Comparison of ENCODE assay signal across 8 cellular contexts in the genomic region with DNA sequence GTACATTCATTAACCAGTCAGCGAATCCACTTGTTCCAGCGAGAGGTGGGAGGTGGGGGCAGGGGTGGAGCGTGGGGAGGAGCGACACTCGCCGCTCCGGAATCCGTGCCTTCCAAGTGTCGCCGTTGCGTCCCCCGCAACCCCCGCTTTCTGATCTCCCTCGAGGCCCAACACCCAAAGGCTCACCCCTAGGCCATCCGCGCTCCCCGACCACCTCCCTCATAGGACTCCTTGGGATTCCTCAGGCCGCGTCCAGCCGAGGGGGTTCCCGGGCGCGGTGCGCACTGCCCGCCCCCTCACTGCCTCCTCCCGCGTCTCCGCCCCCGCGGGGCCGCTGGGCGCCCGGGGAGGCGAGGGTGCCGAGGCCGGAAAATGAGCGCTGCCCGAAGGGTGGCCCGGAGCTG.
A peak's percentile ranks its signal among the peaks of the same experiment; 100 is the strongest.
DNase-seq lines count a peak whose midpoint lies in the region; ATAC-seq and TF ChIP-seq lines count a peak whose summit lies in the region.

No MANE protein-coding gene starts in this region.

- no peak overlapping the region for H3K27ac ChIP-seq in A673 (ENCODE audit: low read depth, low read length, poor library complexity, severe bottlenecking)
- no peak overlapping the region for H3K27ac ChIP-seq in ectodermal cell (ENCODE audit: insufficient read depth, low read depth, low read length, poor library complexity, severe bottlenecking)
- no peak overlapping the region for H3K27ac ChIP-seq in muscle layer of duodenum (ENCODE audit: low read length)
- H3K27ac ChIP-seq in GM23248, result no peak overlapping the region

- TF ChIP-seq CTCF in A673 (conservative IDR thresholded peaks at IDR 0.05; ENCODE audit: low read depth, low read length), result no peak

- no peaks in the 10 kb centered on the region for H3K36me3 ChIP-seq in A673 (ENCODE audit: insufficient read depth, low read length, poor library complexity, severe bottlenecking)
- no peaks in the 10 kb centered on the region for H3K36me3 ChIP-seq in ectodermal cell (ENCODE audit: control insufficient read depth, insufficient read depth, low read length)
- no peaks in the 10 kb centered on the region for H3K36me3 ChIP-seq in muscle layer of duodenum (ENCODE audit: control insufficient read depth in 1 of 2, insufficient read depth in 2 of 2, low read length in 2 of 2)
- H3K36me3 ChIP-seq in GM23248 (ENCODE audit: low read depth), result no peaks in the 10 kb centered on the region

- in situ Hi-C loops in GM23248 (cut with MboI), result no loop called here

- TF ChIP-seq EP300 in Ishikawa (IDR thresholded peaks at IDR 0.05; ENCODE audit: borderline replicate concordance), result peak; percentile 46; the same call in 1 of the 2 replicates

- H3F3A ChIP-seq in GM23248 (ENCODE audit: insufficient read depth), result no peaks in the 10 kb centered on the region

- CTCF ChIA-PET in A673 (lab: Charles Lee), result no interaction called here

- H3K4me3 ChIP-seq in A673 (ENCODE audit: low read depth, low read length, poor library complexity, severe bottlenecking), result peak overlapping the region; percentile 46
- H3K4me3 ChIP-seq in ectodermal cell (ENCODE audit: insufficient read depth, low read depth, low read length), result peak overlapping the region; percentile 44
- peak overlapping the region; percentile 39 to 73 for H3K4me3 ChIP-seq in muscle layer of duodenum (ENCODE audit: low read depth in 1 of 2, low read length in 2 of 2)
- no peak overlapping the region for H3K4me3 ChIP-seq in GM23248

- 1 to 2% methylated on average over 39 of the region's 39 CpGs for WGBS in ectodermal cell, 2 experiments
- 0 to 6% methylated on average over 12 to 39 of the region's 39 CpGs for WGBS in GM23248 (ENCODE audit: low coverage in 1 of 2, low lambda C conversion rate in 2 of 2, missing lambda C conversion rate in 2 of 2), 2 experiments

- no TSS peak for BruUV-seq in A673 (replicated peaks; lab: Mats Ljungman, UMichigan)

- no peak overlapping the region for H2AFZ ChIP-seq in GM23248

- ATAC-seq in HG02763 (IDR thresholded peaks at IDR 0.05; ENCODE audit: unreplicated experiment) (no peak), HG03108 (IDR thresholded peaks at IDR 0.05; ENCODE audit: unreplicated experiment) (no peak), HG03457 (IDR thresholded peaks at IDR 0.05; ENCODE audit: unreplicated experiment) (no peak)

- TF ChIP-seq RAD21 in Ishikawa (IDR thresholded peaks at IDR 0.05; ENCODE audit: low read depth), result no peak

- POLR2A ChIA-PET in A673 (lab: Charles Lee; ENCODE audit: low non-redundant PET), result no interaction called here

- H3K9me2 ChIP-seq in GM23248 (ENCODE audit: insufficient read depth), result no peaks in the 10 kb centered on the region

- H3K9me3 ChIP-seq in A673 (ENCODE audit: low read depth, low read length, poor library complexity, severe bottlenecking) (peaks cover 11% of the 10 kb centered on the region), ectodermal cell (ENCODE audit: control insufficient read depth, low read length) (no peaks in the 10 kb centered on the region), muscle layer of duodenum (ENCODE audit: control insufficient read depth in 1 of 2, low read length in 2 of 2) (peaks cover 0 to 23% of the 10 kb centered on the region in 2 donors), GM23248 (ENCODE audit: low read depth) (no peaks in the 10 kb centered on the region)

- H3K27me3 ChIP-seq in A673 (replicated peaks; ENCODE audit: insufficient read depth, low read depth, low read length, poor library complexity), result peaks cover 64% of the 10 kb centered on the region
- peaks cover 65% of the 10 kb centered on the region for H3K27me3 ChIP-seq in ectodermal cell (ENCODE audit: control insufficient read depth, insufficient read depth, low read length, poor library complexity, severe bottlenecking)
- peaks cover 10% of the 10 kb centered on the region for H3K27me3 ChIP-seq in muscle layer of duodenum (ENCODE audit: low read depth, low read length)
- peaks cover 34% of the 10 kb centered on the region for H3K27me3 ChIP-seq in GM23248 (replicated peaks; ENCODE audit: insufficient read depth)

- H4K20me1 ChIP-seq in GM23248 (ENCODE audit: insufficient read depth), result no peaks in the 10 kb centered on the region

- DNase-seq in A673 (ENCODE audit: low spot score) (no peak), GM23248 (no peak)

- H3K4me1 ChIP-seq in A673 (ENCODE audit: insufficient read depth, low read length, poor library complexity, severe bottlenecking) (no peaks in the 10 kb centered on the region), ectodermal cell (ENCODE audit: control insufficient read depth, insufficient read depth, low read length) (peaks cover 18% of the 10 kb centered on the region), muscle layer of duodenum (ENCODE audit: control insufficient read depth in 1 of 2, insufficient read depth in 2 of 2, low read length in 2 of 2) (peaks cover 0 to 19% of the 10 kb centered on the region in 2 donors), GM23248 (ENCODE audit: insufficient read depth) (no peaks in the 10 kb centered on the region)

- no peak overlapping the region for H3K4me2 ChIP-seq in GM23248 (ENCODE audit: unreplicated experiment)

- intact Hi-C loops in A673 (cut with micrococcal nuclease; ENCODE audit: unreplicated experiment), result no loop called here

- no peak overlapping the region for H3K9ac ChIP-seq in GM23248

- no peaks in the 10 kb centered on the region for H3K79me2 ChIP-seq in GM23248 (ENCODE audit: insufficient read depth)

TF ChIP-seq in Ishikawa, 13 proteins besides CTCF, POLR2A, EP300 and RAD21:
- TF ChIP-seq YY1 (IDR thresholded peaks at IDR 0.05; ENCODE audit: low read depth) (peak; percentile 64; the same call in 1 of the 2 replicates), EGR1 (IDR thresholded peaks at IDR 0.05) (peak; percentile 97), FOXM1 (IDR thresholded peaks at IDR 0.05; ENCODE audit: borderline replicate concordance, low read depth) (no peak), CEBPB (IDR thresholded peaks at IDR 0.05) (no peak), TEAD4 (IDR thresholded peaks at IDR 0.05) (0 out of 2 replicates have a peak, but pooled peaks have one; percentile 18), ZBTB7A (IDR thresholded peaks at IDR 0.05; ENCODE audit: low read depth) (peak; percentile 50; the same call in 1 of the 2 replicates)
- TF ChIP-seq, protein P1, sequence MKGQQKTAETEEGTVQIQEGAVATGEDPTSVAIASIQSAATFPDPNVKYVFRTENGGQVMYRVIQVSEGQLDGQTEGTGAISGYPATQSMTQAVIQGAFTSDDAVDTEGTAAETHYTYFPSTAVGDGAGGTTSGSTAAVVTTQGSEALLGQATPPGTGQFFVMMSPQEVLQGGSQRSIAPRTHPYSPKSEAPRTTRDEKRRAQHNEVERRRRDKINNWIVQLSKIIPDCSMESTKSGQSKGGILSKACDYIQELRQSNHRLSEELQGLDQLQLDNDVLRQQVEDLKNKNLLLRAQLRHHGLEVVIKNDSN (IDR thresholded peaks at IDR 0.05), result no peak
TF ChIP-seq in Ishikawa: peak in this region for 4.
